ENCODE assay signal across 8 cellular contexts in genomic region chr2:120224256-120224655, GRCh38. TPM values are rescaled to one million over a fixed set of nuclear protein-coding genes. Genes with fewer than 3 reads are reported as not detected.
A peak's percentile ranks its signal among the peaks of the same experiment; 100 is the strongest.
DNase-seq lines count a peak whose midpoint lies in the region; ATAC-seq and TF ChIP-seq lines count a peak whose summit lies in the region.

No MANE protein-coding gene starts in this region.

- H3K36me3 Mint-ChIP-seq in brain: peaks cover 31% of the 10 kb centered on the region
- H3K36me3 Mint-ChIP-seq in naive thymus-derived CD4-positive, alpha-beta T cell: peaks cover 7 to 54% (median 29%) of the 10 kb centered on the region in 5 donors

- H3K9ac ChIP-seq in BLaER1: peak overlapping the region; percentile 89; the same call in 1 of the 2 replicates

- H3K27me3 Mint-ChIP-seq in brain: peaks cover 15% of the 10 kb centered on the region
- H3K27me3 Mint-ChIP-seq in naive thymus-derived CD4-positive, alpha-beta T cell: no peaks in the 10 kb centered on the region

- H3K9me3 Mint-ChIP-seq in brain: peaks cover 11 to 16% (median 12%) of the 10 kb centered on the region in 5 experiments
- H3K9me3 Mint-ChIP-seq in naive thymus-derived CD4-positive, alpha-beta T cell: peaks cover 0 to 33% (median 12%) of the 10 kb centered on the region in 11 donors

- H3K27me3 ChIP-seq in BLaER1: no peaks in the 10 kb centered on the region
- no peaks in the 10 kb centered on the region for H3K27me3 ChIP-seq in naive thymus-derived CD4-positive, alpha-beta T cell (ENCODE audit: control insufficient read depth in 2 of 2, insufficient read depth in 2 of 2, low read length in 2 of 2)

- intact Hi-C loops in naive thymus-derived CD4-positive, alpha-beta T cell (cut with micrococcal nuclease): no loop called here

- H3K4me1 ChIP-seq in BLaER1 (peaks cover 78% of the 10 kb centered on the region), HEK293 (ENCODE audit: control insufficient read depth, insufficient read depth, low read length) (no peaks in the 10 kb centered on the region)
- peaks cover 21 to 23% of the 10 kb centered on the region in 2 donors for H3K4me1 ChIP-seq in naive thymus-derived CD4-positive, alpha-beta T cell (ENCODE audit: control insufficient read depth in 2 of 2, insufficient read depth in 2 of 2, low read length in 2 of 2)

- no peak for DNase-seq in naive thymus-derived CD4-positive, alpha-beta T cell
- DNase-seq in hippocampal formation (lab: John Stamatoyannopoulos, UW): no peak
- DNase-seq in caudate nucleus (lab: John Stamatoyannopoulos, UW): no peak
- no peak for DNase-seq in SKM-1 treated with dmso at 0.1 percent for 144 hours (lab: John Stamatoyannopoulos, UW; ENCODE audit: unreplicated experiment)

- H3K4me2 ChIP-seq in BLaER1: peak overlapping the region; percentile 99

- H3K4me3 Mint-ChIP-seq in brain: peak overlapping the region; percentile 84 to 86 (median 85)
- H3K4me3 Mint-ChIP-seq in naive thymus-derived CD4-positive, alpha-beta T cell: peak overlapping the region; percentile 82 to 89 (median 87)

- H3K36me3 ChIP-seq in BLaER1 (peaks cover 31% of the 10 kb centered on the region), HEK293 (ENCODE audit: control insufficient read depth in 2 of 2, insufficient read depth in 1 of 2, low read length in 2 of 2) (peaks cover 0 to 23% of the 10 kb centered on the region in 2 experiments; a peak in 1 of 3 replicates)
- H3K36me3 ChIP-seq in naive thymus-derived CD4-positive, alpha-beta T cell (ENCODE audit: control insufficient read depth in 2 of 3, insufficient read depth in 3 of 3, low read length in 3 of 3): no peaks in the 10 kb centered on the region

- peaks cover 46% of the 10 kb centered on the region for H3K4me1 Mint-ChIP-seq in brain
- H3K4me1 Mint-ChIP-seq in naive thymus-derived CD4-positive, alpha-beta T cell: peaks cover 34 to 73% (median 66%) of the 10 kb centered on the region in 7 donors

- no peak for ATAC-seq in naive thymus-derived CD4-positive, alpha-beta T cell
- no peak for ATAC-seq in HG03439 (IDR thresholded peaks at IDR 0.05; ENCODE audit: unreplicated experiment)

- H3K27ac ChIP-seq in BLaER1 (no peak overlapping the region), HEK293 (ENCODE audit: extremely low read depth, low read depth, low read length) (no peak overlapping the region), caudate nucleus (ENCODE audit: low read depth, low read length) (no peak overlapping the region)
- H3K27ac ChIP-seq in naive thymus-derived CD4-positive, alpha-beta T cell (ENCODE audit: low read depth, low read length): no peak overlapping the region

- TF ChIP-seq CTCF in HEK293 (tag by site-specific recombination; IDR thresholded peaks at IDR 0.05): no peak
- no peak for TF ChIP-seq CTCF in brain (conservative IDR thresholded peaks at IDR 0.05)

- POLR2A ChIA-PET in HEK293 (lab: Yijun Ruan, JAX): interaction anchor here (1.4 kb wide), 1 partner anchor 28 kb away, joined by 4 read pairs; the partner anchor contains the start of gene RALB
- POLR2A ChIA-PET in naive thymus-derived CD4-positive, alpha-beta T cell (lab: Charles Lee): interaction anchor here (0.5 to 2.0 kb wide), 4 partner anchors 28 to 89 kb away, joined by 4 to 8 read pairs (median 4); no protein-coding TSS in a partner anchor

- peaks cover 27% of the 10 kb centered on the region for H3K9me3 ChIP-seq in BLaER1
- no peaks in the 10 kb centered on the region for H3K9me3 ChIP-seq in HEK293 (ENCODE audit: control insufficient read depth, insufficient read depth, low read depth, low read length)
- H3K9me3 ChIP-seq in naive thymus-derived CD4-positive, alpha-beta T cell (ENCODE audit: control insufficient read depth in 2 of 3, low read length in 3 of 3): peaks cover 0 to 15% (median 0%) of the 10 kb centered on the region in 3 experiments

- H3K4me3 ChIP-seq in BLaER1 (peak overlapping the region; percentile 77), HEK293 (ENCODE audit: low read depth, low read length) (no peak overlapping the region)
- H3K4me3 ChIP-seq in naive thymus-derived CD4-positive, alpha-beta T cell (ENCODE audit: low read length): peak overlapping the region; percentile 74

- peaks cover 7% of the 10 kb centered on the region; the same call in 1 of the 2 replicates for H4K20me1 ChIP-seq in BLaER1

- CTCF ChIA-PET in HEK293 (lab: Yijun Ruan, JAX): no interaction called here
- CTCF ChIA-PET in naive thymus-derived CD4-positive, alpha-beta T cell (lab: Charles Lee): no interaction called here

- peak overlapping the region in 4 of 5 experiments; percentile 28 to 84 (median 77) for H3K27ac Mint-ChIP-seq in brain
- H3K27ac Mint-ChIP-seq in naive thymus-derived CD4-positive, alpha-beta T cell: peak overlapping the region; percentile 59 to 92 (median 86)

TF ChIP-seq in HEK293, 187 proteins besides CTCF, POLR2A, EP300 and RAD21:
- TF ChIP-seq GLIS1 (tag by site-specific recombination; IDR thresholded peaks at IDR 0.05) (no peak), ZEB2 (tag by site-specific recombination; IDR thresholded peaks at IDR 0.05) (no peak), ZNF221 (tag by site-specific recombination; IDR thresholded peaks at IDR 0.05; ENCODE audit: borderline replicate concordance) (no peak), ZFP69B (tag by site-specific recombination; IDR thresholded peaks at IDR 0.05) (no peak)
- TF ChIP-seq, protein P1, sequence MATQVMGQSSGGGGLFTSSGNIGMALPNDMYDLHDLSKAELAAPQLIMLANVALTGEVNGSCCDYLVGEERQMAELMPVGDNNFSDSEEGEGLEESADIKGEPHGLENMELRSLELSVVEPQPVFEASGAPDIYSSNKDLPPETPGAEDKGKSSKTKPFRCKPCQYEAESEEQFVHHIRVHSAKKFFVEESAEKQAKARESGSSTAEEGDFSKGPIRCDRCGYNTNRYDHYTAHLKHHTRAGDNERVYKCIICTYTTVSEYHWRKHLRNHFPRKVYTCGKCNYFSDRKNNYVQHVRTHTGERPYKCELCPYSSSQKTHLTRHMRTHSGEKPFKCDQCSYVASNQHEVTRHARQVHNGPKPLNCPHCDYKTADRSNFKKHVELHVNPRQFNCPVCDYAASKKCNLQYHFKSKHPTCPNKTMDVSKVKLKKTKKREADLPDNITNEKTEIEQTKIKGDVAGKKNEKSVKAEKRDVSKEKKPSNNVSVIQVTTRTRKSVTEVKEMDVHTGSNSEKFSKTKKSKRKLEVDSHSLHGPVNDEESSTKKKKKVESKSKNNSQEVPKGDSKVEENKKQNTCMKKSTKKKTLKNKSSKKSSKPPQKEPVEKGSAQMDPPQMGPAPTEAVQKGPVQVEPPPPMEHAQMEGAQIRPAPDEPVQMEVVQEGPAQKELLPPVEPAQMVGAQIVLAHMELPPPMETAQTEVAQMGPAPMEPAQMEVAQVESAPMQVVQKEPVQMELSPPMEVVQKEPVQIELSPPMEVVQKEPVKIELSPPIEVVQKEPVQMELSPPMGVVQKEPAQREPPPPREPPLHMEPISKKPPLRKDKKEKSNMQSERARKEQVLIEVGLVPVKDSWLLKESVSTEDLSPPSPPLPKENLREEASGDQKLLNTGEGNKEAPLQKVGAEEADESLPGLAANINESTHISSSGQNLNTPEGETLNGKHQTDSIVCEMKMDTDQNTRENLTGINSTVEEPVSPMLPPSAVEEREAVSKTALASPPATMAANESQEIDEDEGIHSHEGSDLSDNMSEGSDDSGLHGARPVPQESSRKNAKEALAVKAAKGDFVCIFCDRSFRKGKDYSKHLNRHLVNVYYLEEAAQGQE (tag by site-specific recombination; IDR thresholded peaks at IDR 0.05): 0 out of 2 replicates have a peak, but pooled peaks have one; percentile 12

RNA-seq across cellular contexts. Expression of gene TMEM185B, which starts 1.1 kb away (rescaled TPM):
- 7.3 TPM for polyA plus RNA-seq in brain (ENCODE audit: insufficient read depth, low read depth, low replicate concordance)
- total RNA-seq in naive thymus-derived CD4-positive, alpha-beta T cell: 10 to 100 TPM; 14.9 to 36.8 (median 19.5) TPM
- 10 to 100 TPM; 17.9 to 19.6 TPM for polyA plus RNA-seq in naive thymus-derived CD4-positive, alpha-beta T cell

RNA-seq across cellular contexts. Expression of gene RALB, which starts 28.4 kb away (rescaled TPM):
- polyA plus RNA-seq in brain (ENCODE audit: insufficient read depth, low read depth, low replicate concordance): 34.2 TPM
- 100 to 1,000 TPM in 1 of 5 experiments, 10 to 100 TPM in 3, 1 to 10 TPM in 1; 8.7 to 119 (median 11.6) TPM for total RNA-seq in naive thymus-derived CD4-positive, alpha-beta T cell
- polyA plus RNA-seq in naive thymus-derived CD4-positive, alpha-beta T cell: 10 to 100 TPM; 25.9 to 28.2 TPM
